Comparison of ENCODE assay signal across 16 cellular contexts in the genomic region with DNA sequence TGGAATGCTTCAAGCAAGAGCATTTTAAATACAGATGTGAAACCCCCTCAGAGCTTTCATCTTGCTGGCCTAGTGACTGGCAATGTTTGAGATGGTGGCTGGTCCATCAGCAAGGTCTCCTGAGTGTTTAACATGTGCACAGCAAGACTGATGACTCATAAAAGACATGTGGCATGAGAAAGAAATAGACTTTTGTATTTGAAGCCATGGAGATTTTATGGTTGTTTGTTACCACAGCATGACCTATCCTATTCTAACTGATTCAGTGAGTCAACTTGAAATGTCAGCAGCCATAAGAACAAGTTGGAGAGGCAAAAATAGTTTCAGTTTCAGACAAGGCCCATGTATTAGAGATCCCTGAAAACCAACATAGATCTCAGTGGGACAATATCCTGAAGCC.
DNase-seq lines count a peak whose midpoint lies in the region; ATAC-seq and TF ChIP-seq lines count a peak whose summit lies in the region.
"Had no signal": no experiment of that assay in that cellular context is flagged by ENCODE, and none has a peak within 500 bp of the region (broad histone marks: within the 10 kb centered on the region; RNA-seq: fewer than 3 reads in every experiment).

No MANE protein-coding gene starts in this region.

- DNase-seq in AG09309 (ENCODE audit: low read depth) (peak; percentile 1), HCEC 1CT (peak; percentile 25), SW480 (ENCODE audit: low spot score) (peak; percentile 3), glomerular visceral epithelial cell (ENCODE audit: extremely low spot score) (peak; percentile 11), NCI-H1048 (lab: John Stamatoyannopoulos, UW) (no peak), NCI-H1436 treated with DMSO at 0.1 percent for 48 hours (lab: John Stamatoyannopoulos, UW) (no peak)
- DNase-seq: activated CD4-positive, alpha-beta memory T cell treated with anti-CD3 and anti-CD28 coated beads for 36 hours; activated naive CD8-positive, alpha-beta T cell treated with anti-CD3 and anti-CD28 coated beads, Interleukin-2, amount 50 U/mL, for 24 hours; Calu3; NCI-H1092; NCI-H82; T-helper 1 cell had no signal

- no peak for TF ChIP-seq EP300 in gastroesophageal sphincter (IDR thresholded peaks at IDR 0.05)

- no peak overlapping the region for H3K4me3 ChIP-seq in AG09309 (ENCODE audit: control insufficient read depth, low read depth, low read length)
- no peak overlapping the region for H3K4me3 ChIP-seq in gastroesophageal sphincter

- H3K27me3 ChIP-seq in gastroesophageal sphincter, result no peaks in the 10 kb centered on the region

- no peaks in the 10 kb centered on the region for H3K9me3 ChIP-seq in gastroesophageal sphincter

- ATAC-seq in GM18502 (IDR thresholded peaks at IDR 0.05; ENCODE audit: poor library complexity, unreplicated experiment) (no peak), gastroesophageal sphincter (no peak)
- ATAC-seq: activated naive CD8-positive, alpha-beta T cell treated with anti-CD3 and anti-CD28 coated beads, Interleukin-2, amount 50 U/mL, for 24 hours had no signal

- no peaks in the 10 kb centered on the region for H3K36me3 ChIP-seq in gastroesophageal sphincter

- TF ChIP-seq CTCF in AG09309 (IDR thresholded peaks at IDR 0.05; ENCODE audit: control insufficient read depth, insufficient read depth, low read depth, low read length, missing control alignments) (no peak), gastroesophageal sphincter (IDR thresholded peaks at IDR 0.05) (no peak)

- H3K4me1 ChIP-seq in gastroesophageal sphincter, result no peaks in the 10 kb centered on the region

- no peak for TF ChIP-seq POLR2A in gastroesophageal sphincter (IDR thresholded peaks at IDR 0.05)

- H3K27ac ChIP-seq in gastroesophageal sphincter, result no peak overlapping the region
- H3K27ac ChIP-seq: RWPE1, VCaP had no signal

Comparison
In these comparisons a context has a peak if more than half of its experiments do, and no peak if none do; other contexts are left out.
1. DNase-seq: peak in AG09309 (single experiment), HCEC 1CT (single experiment), SW480 (single experiment) and glomerular visceral epithelial cell (single experiment); none in NCI-H1048 (single experiment) and NCI-H1436 treated with DMSO at 0.1 percent for 48 hours (single experiment).